9 cellular contexts compared by ENCODE assay signal in the genomic region with DNA sequence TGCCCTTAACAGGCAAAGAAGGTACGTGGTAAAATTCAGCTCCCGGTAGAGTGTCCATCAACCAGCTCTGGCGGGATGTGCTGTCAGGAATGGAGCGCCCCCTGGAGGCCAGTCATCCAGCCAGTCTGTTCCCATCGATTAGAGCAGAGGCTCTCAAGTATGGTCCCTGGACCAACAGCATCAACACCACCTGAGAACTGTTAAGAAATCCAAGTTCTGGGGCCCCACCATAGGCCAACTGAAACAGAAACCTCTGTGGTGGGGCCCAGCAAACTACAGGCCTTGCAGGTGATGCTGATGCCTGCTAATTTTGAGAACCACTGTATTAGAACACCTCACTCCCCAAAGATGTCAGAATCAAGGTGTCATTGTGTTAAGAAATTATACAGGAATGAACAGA.
DNase-seq lines count a peak whose midpoint lies in the region; ATAC-seq and TF ChIP-seq lines count a peak whose summit lies in the region.
"Had no signal": no experiment of that assay in that cellular context is flagged by ENCODE, and none has a peak within 500 bp of the region (broad histone marks: within the 10 kb centered on the region; RNA-seq: fewer than 3 reads in every experiment).

No MANE protein-coding gene starts in this region.

- peaks cover 8% of the 10 kb centered on the region for H3K4me1 Mint-ChIP-seq in Calu3 (ENCODE audit: low read depth, unreplicated experiment)
- no peaks in the 10 kb centered on the region for H3K4me1 Mint-ChIP-seq in nephron progenitor cell

- CTCF ChIA-PET in Calu3 (lab: Charles Lee), result interaction anchor here (1.0 to 1.9 kb wide), 6 partner anchors 65 to 168 kb away, joined by 3 to 24 read pairs (median 4); no protein-coding TSS in a partner anchor

- H3K36me3 ChIP-seq in ascending aorta, result no peaks in the 10 kb centered on the region

- ATAC-seq in GM19452 (IDR thresholded peaks at IDR 0.05; ENCODE audit: unreplicated experiment), result peak; percentile 82
- peak; percentile 79 for ATAC-seq in HG03520 (IDR thresholded peaks at IDR 0.05; ENCODE audit: unreplicated experiment)

- intact Hi-C loops in Calu3 (cut with micrococcal nuclease; ENCODE audit: unreplicated experiment) (loop anchor here (1.0 to 5.0 kb wide), 3 partner anchors 105 to 251 kb away; no protein-coding TSS in a partner anchor), dorsolateral prefrontal cortex (cut with DNase I) (loop anchor here (2.0 to 10.0 kb wide), 3 partner anchors 106 to 167 kb away; a partner anchor contains a TSS), posterior vena cava (cut with DNase I) (no loop called here), ascending aorta (cut with DNase I) (no loop called here)

- no peaks in the 10 kb centered on the region for H3K27me3 ChIP-seq in dorsolateral prefrontal cortex
- no peaks in the 10 kb centered on the region for H3K27me3 ChIP-seq in ascending aorta

- no peaks in the 10 kb centered on the region for H3K4me1 ChIP-seq in ascending aorta

- H3K27ac ChIP-seq in VCaP (no peak overlapping the region), dorsolateral prefrontal cortex (no peak overlapping the region), ascending aorta (no peak overlapping the region)
- H3K27ac ChIP-seq: SK-N-MC had no signal

- H3K36me3 Mint-ChIP-seq in Calu3 (ENCODE audit: insufficient read depth, unreplicated experiment) (peaks cover 20% of the 10 kb centered on the region), nephron progenitor cell (ENCODE audit: low read depth) (peaks cover 28% of the 10 kb centered on the region)

- H3K9me3 ChIP-seq in ascending aorta, result peaks cover 0 to 7% of the 10 kb centered on the region in 2 donors

- TF ChIP-seq CTCF in Calu3 (IDR thresholded peaks at IDR 0.05; ENCODE audit: unreplicated experiment) (peak; percentile 91), VCaP (conservative IDR thresholded peaks at IDR 0.05) (peak; percentile 30), dorsolateral prefrontal cortex (IDR thresholded peaks at IDR 0.05 in 54 of 56, conservative IDR thresholded peaks at IDR 0.05 in 2 of 56; ENCODE audit: low read depth in 1 of 56, partially characterized antibody in 56 of 56) (peak in 55 of 56 donors; percentile 43 to 93 (median 77)), nephron progenitor cell (IDR thresholded peaks at IDR 0.05) (peak; percentile 65), ascending aorta (IDR thresholded peaks at IDR 0.05) (peak in 1 of 3 experiments; percentile 10)

- H3K27me3 Mint-ChIP-seq in Calu3 (ENCODE audit: unreplicated experiment) (no peaks in the 10 kb centered on the region), nephron progenitor cell (ENCODE audit: low read depth, poor library complexity) (no peaks in the 10 kb centered on the region)

- H3K27ac Mint-ChIP-seq in Calu3 (ENCODE audit: unreplicated experiment), result no peak overlapping the region
- H3K27ac Mint-ChIP-seq in nephron progenitor cell, result no peak overlapping the region

- H3K4me3 ChIP-seq in dorsolateral prefrontal cortex (peak overlapping the region in 1 of 59 donors; percentile 27), ascending aorta (no peak overlapping the region)
- H3K4me3 ChIP-seq: SK-N-MC had no signal

- DNase-seq in Calu3 (peak; percentile 91), dorsolateral prefrontal cortex (peak; percentile 25 to 91 (median 76)), nephron progenitor cell (peak; percentile 75), posterior vena cava (ENCODE audit: low spot score) (no peak), ascending aorta (ENCODE audit: low spot score in 2 of 2) (no peak)

- H3K4me3 Mint-ChIP-seq in Calu3 (ENCODE audit: low read depth, unreplicated experiment), result no peak overlapping the region
- no peak overlapping the region for H3K4me3 Mint-ChIP-seq in nephron progenitor cell

- BruUV-seq in Calu3 (replicated peaks; lab: Mats Ljungman, UMichigan), result no TSS peak

- peaks cover 5% of the 10 kb centered on the region for H3K9me3 Mint-ChIP-seq in Calu3 (ENCODE audit: low read depth, unreplicated experiment)
- H3K9me3 Mint-ChIP-seq in nephron progenitor cell, result peaks cover 5% of the 10 kb centered on the region

Comparison
In these comparisons a context has a peak if more than half of its experiments do, and no peak if none do; other contexts are left out.
1. DNase-seq: peak in Calu3 (single experiment), dorsolateral prefrontal cortex (10 of 10) and nephron progenitor cell (single experiment); none in posterior vena cava (single experiment) and ascending aorta (0 of 2).
2. intact Hi-C loops: an anchor here in Calu3 (1.0 to 5.0 kb wide) and dorsolateral prefrontal cortex (2.0 to 10.0 kb wide); none called in posterior vena cava and ascending aorta.